In genomic region chr4:44210750-44211149, GRCh38 we compare ENCODE assay signal across 36 cellular contexts.
DNase-seq lines count a peak whose midpoint lies in the region; ATAC-seq, FAIRE-seq and TF ChIP-seq lines count a peak whose summit lies in the region.
"Had no signal": no experiment of that assay in that cellular context is flagged by ENCODE, and none has a peak within 500 bp of the region (broad histone marks: within the 10 kb centered on the region; RNA-seq: fewer than 3 reads in every experiment).

No MANE protein-coding gene starts in this region.

- H3K9me2 ChIP-seq in GM23338 (ENCODE audit: insufficient read depth): peaks cover 3% of the 10 kb centered on the region; the same call in 1 of the 2 replicates
- H3K9me2 ChIP-seq: SK-N-SH had no signal

- no peaks in the 10 kb centered on the region for H3K36me3 ChIP-seq in GM23338 (ENCODE audit: insufficient read depth)
- no peaks in the 10 kb centered on the region for H3K36me3 ChIP-seq in OCI-LY3 (replicated peaks; ENCODE audit: low read depth, low read length)
- no peaks in the 10 kb centered on the region for H3K36me3 ChIP-seq in H1 (ENCODE audit: control insufficient read depth in 2 of 4, insufficient read depth in 4 of 4, low read length in 3 of 4)
- H3K36me3 ChIP-seq in keratinocyte (ENCODE audit: control insufficient read depth in 2 of 2, extremely low read depth in 1 of 2, insufficient read depth in 2 of 2, low read length in 2 of 2): no peaks in the 10 kb centered on the region
- H3K36me3 ChIP-seq: adrenal gland, gastrocnemius medialis, left lung, neutrophil, right lobe of liver, spleen, stomach, uterus had no signal

- ATAC-seq in GM23338 (peak; percentile 87), GM19452 (IDR thresholded peaks at IDR 0.05; ENCODE audit: unreplicated experiment) (no peak), HG02938 (IDR thresholded peaks at IDR 0.05; ENCODE audit: unreplicated experiment) (no peak)
- ATAC-seq: activated CD8-positive, alpha-beta T cell treated with anti-CD3 and anti-CD28 coated beads for 36 hours; body of pancreas; gastrocnemius medialis; HCT116; left lung; right lobe of liver; Right ventricle myocardium inferior had no signal

- H3K56ac ChIP-seq in H1 (replicated peaks; ENCODE audit: insufficient read length, low read depth, low read length): no peak overlapping the region

- no peak overlapping the region for H2BK15ac ChIP-seq in H1 (ENCODE audit: low read length)

- no peak overlapping the region for H3K4me3 ChIP-seq in GM23338
- H3K4me3 ChIP-seq in OCI-LY3 (ENCODE audit: low read length): no peak overlapping the region
- no peak overlapping the region for H3K4me3 ChIP-seq in H1 (ENCODE audit: extremely low read depth in 1 of 4, insufficient read depth in 2 of 4, low read depth in 3 of 4, low read length in 4 of 4)
- H3K4me3 ChIP-seq in keratinocyte (ENCODE audit: control insufficient read depth in 2 of 3, extremely low read depth in 1 of 3, insufficient read depth in 2 of 3, low read depth in 1 of 3, low read length in 3 of 3): no peak overlapping the region
- H3K4me3 ChIP-seq: adrenal gland, body of pancreas, gastrocnemius medialis, left lung, right lobe of liver, spleen, stomach, uterus had no signal

- H2AFZ ChIP-seq in GM23338 (no peak overlapping the region), OCI-LY3 (ENCODE audit: low read depth, low read length) (no peak overlapping the region), H1 (ENCODE audit: low read length) (no peak overlapping the region), keratinocyte (ENCODE audit: control insufficient read depth, low read length) (no peak overlapping the region)

- no peak overlapping the region for H2AK5ac ChIP-seq in H1 (ENCODE audit: low read depth, low read length)

- no peaks in the 10 kb centered on the region for H3K79me2 ChIP-seq in GM23338 (replicated peaks; ENCODE audit: insufficient read depth)
- no peaks in the 10 kb centered on the region for H3K79me2 ChIP-seq in OCI-LY3 (ENCODE audit: low read length)
- no peaks in the 10 kb centered on the region for H3K79me2 ChIP-seq in H1 (ENCODE audit: control insufficient read depth in 1 of 2, insufficient read depth in 2 of 2, low read length in 2 of 2)
- H3K79me2 ChIP-seq in keratinocyte (ENCODE audit: control insufficient read depth, insufficient read depth, low read length): no peaks in the 10 kb centered on the region

- no peaks in the 10 kb centered on the region; the same call in 1 of the 2 replicates for H3K23me2 ChIP-seq in H1 (ENCODE audit: low read depth, low read length)

- no peak overlapping the region for H3K14ac ChIP-seq in H1 (ENCODE audit: insufficient read length)

- H3K27me3 ChIP-seq in GM23338 (ENCODE audit: insufficient read depth) (no peaks in the 10 kb centered on the region), OCI-LY3 (ENCODE audit: low read depth, low read length) (no peaks in the 10 kb centered on the region), H1 (replicated peaks in 1 of 4; ENCODE audit: control insufficient read depth in 3 of 4, extremely low read depth in 1 of 4, insufficient read depth in 3 of 4, low read length in 3 of 4) (no peaks in the 10 kb centered on the region), keratinocyte (ENCODE audit: control insufficient read depth, extremely low read depth, insufficient read depth, low read length) (no peaks in the 10 kb centered on the region)
- H3K27me3 ChIP-seq: adrenal gland, body of pancreas, gastrocnemius medialis, left lung, neutrophil, right lobe of liver, spleen, stomach, uterus had no signal

- no peak overlapping the region for H2BK12ac ChIP-seq in H1 (ENCODE audit: low read depth, low read length)

- H4K20me1 ChIP-seq in GM23338 (replicated peaks; ENCODE audit: insufficient read depth): no peaks in the 10 kb centered on the region
- no peaks in the 10 kb centered on the region for H4K20me1 ChIP-seq in OCI-LY3 (ENCODE audit: insufficient read depth, low read length)
- no peaks in the 10 kb centered on the region for H4K20me1 ChIP-seq in H1 (replicated peaks in 1 of 2; ENCODE audit: control insufficient read depth in 1 of 2, insufficient read depth in 2 of 2, low read length in 2 of 2)
- H4K20me1 ChIP-seq in keratinocyte (ENCODE audit: control insufficient read depth, extremely low read depth, insufficient read depth, low read length): no peaks in the 10 kb centered on the region

- H2BK5ac ChIP-seq in H1 (ENCODE audit: low read depth, low read length): no peak overlapping the region

- no peak for TF ChIP-seq POLR2A in H1 (IDR thresholded peaks at IDR 0.05; ENCODE audit: control extremely low read depth in 1 of 2, low read depth in 2 of 2, low read length in 2 of 2)

- CTCF ChIA-PET in H1 (lab: Charles Lee; ENCODE audit: partially characterized antibody): interaction anchor here (0.7 to 1.1 kb wide), 4 partner anchors 8 to 145 kb away, joined by 3 to 7 read pairs (median 3); no protein-coding TSS in a partner anchor

- no peak overlapping the region for H3K4me3 Mint-ChIP-seq in GM23338
- H3K4me3 Mint-ChIP-seq: activated CD8-positive, alpha-beta T cell treated with anti-CD3 and anti-CD28 coated beads for 36 hours; activated naive CD4-positive, alpha-beta T cell treated with anti-CD3 and anti-CD28 coated beads for 36 hours; CD4-positive, alpha-beta T cell; T-helper 1 cell treated with Interleukin-12 subunit alpha and Interleukin-12 subunit beta and Interleukin-4 antibody, amounts not matched to agents 30 μg/mL and 1 μg/mL, for 36 hours had no signal

- dilution Hi-C loops in keratinocyte (cut with MboI; ENCODE audit: extremely low pct_ligation_motif_present, low sequenced_read_pairs): no loop called here

- TF ChIP-seq RAD21 in H1 (IDR thresholded peaks at IDR 0.05 in 1 of 2, conservative IDR thresholded peaks at IDR 0.05 in 1 of 2; ENCODE audit: low read depth in 2 of 2, low read length in 2 of 2): peak; percentile 56

- H3K23ac ChIP-seq in H1 (ENCODE audit: insufficient read length): no peak overlapping the region

- H2BK20ac ChIP-seq in H1 (ENCODE audit: low read length): no peak overlapping the region

- H3F3A ChIP-seq in GM23338 (replicated peaks; ENCODE audit: low read depth): no peaks in the 10 kb centered on the region

- H3K18ac ChIP-seq in H1 (ENCODE audit: extremely low read depth, low read length): no peak overlapping the region

- no peak overlapping the region for H3K9ac ChIP-seq in OCI-LY3 (ENCODE audit: low read length)
- no peak overlapping the region for H3K9ac ChIP-seq in H1 (replicated peaks in 1 of 4; ENCODE audit: extremely low read depth in 1 of 4, low read depth in 3 of 4, low read length in 3 of 4)
- H3K9ac ChIP-seq in keratinocyte (ENCODE audit: control insufficient read depth, extremely low read depth, insufficient read depth, low read length): no peak overlapping the region
- H3K9ac ChIP-seq: SK-N-SH had no signal

- peak; percentile 31 to 49 for TF ChIP-seq CTCF in GM23338 (conservative IDR thresholded peaks at IDR 0.05; ENCODE audit: low read depth in 2 of 2)
- TF ChIP-seq CTCF in OCI-LY3 (IDR thresholded peaks at IDR 0.05; ENCODE audit: low read depth, low read length): 0 out of 2 replicates have a peak, but pooled peaks have one; percentile 4
- TF ChIP-seq CTCF in H1 (IDR thresholded peaks at IDR 0.05; ENCODE audit: control extremely low read depth in 1 of 3, insufficient read depth in 1 of 3, low read depth in 1 of 3, low read length in 3 of 3): peak in 2 of 3 experiments; percentile 25 to 65; a peak in 1 of 4 replicates
- peak; percentile 28 to 52 (median 49) for TF ChIP-seq CTCF in keratinocyte (optimal IDR thresholded peaks at IDR 0.05 in 1 of 3, IDR thresholded peaks at IDR 0.05 in 1 of 3, conservative IDR thresholded peaks at IDR 0.05 in 1 of 3; ENCODE audit: extremely low read depth in 1 of 3, insufficient read depth in 2 of 3, low read length in 3 of 3)

- no peak overlapping the region for H3K27ac Mint-ChIP-seq in GM23338
- H3K27ac Mint-ChIP-seq: activated CD8-positive, alpha-beta T cell treated with anti-CD3 and anti-CD28 coated beads for 36 hours; activated naive CD4-positive, alpha-beta T cell treated with anti-CD3 and anti-CD28 coated beads for 36 hours; CD4-positive, alpha-beta T cell; T-helper 1 cell treated with Interleukin-12 subunit alpha and Interleukin-12 subunit beta and Interleukin-4 antibody, amounts not matched to agents 30 μg/mL and 1 μg/mL, for 36 hours had no signal

- no peak overlapping the region for H4K8ac ChIP-seq in H1 (ENCODE audit: extremely low read depth, insufficient read depth, low read length)

- no peak overlapping the region for H3K27ac ChIP-seq in GM23338 (ENCODE audit: low read depth)
- no peak overlapping the region for H3K27ac ChIP-seq in OCI-LY3 (ENCODE audit: low read length)
- H3K27ac ChIP-seq in H1 (ENCODE audit: low read depth, low read length): no peak overlapping the region
- no peak overlapping the region for H3K27ac ChIP-seq in keratinocyte (ENCODE audit: control insufficient read depth, insufficient read depth, low read length)
- H3K27ac ChIP-seq: adrenal gland, body of pancreas, gastrocnemius medialis, left lung, neutrophil, right lobe of liver, spleen, stomach, uterus had no signal

- H3K4me2 ChIP-seq in GM23338 (no peak overlapping the region), OCI-LY3 (ENCODE audit: low read length) (no peak overlapping the region), H1 (ENCODE audit: insufficient read depth in 1 of 2, low read depth in 2 of 2, low read length in 2 of 2) (no peak overlapping the region), keratinocyte (ENCODE audit: control insufficient read depth, extremely low read depth, insufficient read depth, low read depth, low read length) (no peak overlapping the region)
- H3K4me2 ChIP-seq: SK-N-SH had no signal

- H3K4me1 ChIP-seq in GM23338 (ENCODE audit: insufficient read depth) (no peaks in the 10 kb centered on the region), OCI-LY3 (ENCODE audit: low read length) (no peaks in the 10 kb centered on the region), H1 (replicated peaks in 1 of 4; ENCODE audit: control insufficient read depth in 3 of 4, insufficient read depth in 4 of 4, low read length in 3 of 4) (peaks cover 0 to 4% (median 0%) of the 10 kb centered on the region in 4 experiments; a peak in 2 of 7 replicates), keratinocyte (ENCODE audit: control insufficient read depth, extremely low read depth, insufficient read depth, low read length) (no peaks in the 10 kb centered on the region)
- H3K4me1 ChIP-seq: adrenal gland, body of pancreas, gastrocnemius medialis, left lung, right lobe of liver, spleen, stomach, uterus had no signal

- no peaks in the 10 kb centered on the region for H3K9me1 ChIP-seq in keratinocyte (ENCODE audit: control insufficient read depth, extremely low read depth, insufficient read depth, low read length)

- FAIRE-seq in H1 (lab: Jason Lieb, UNC) (peak; percentile 84), keratinocyte (lab: Jason Lieb, UNC) (peak; percentile 13)
- FAIRE-seq: D721Med, endometrium, TTC549 had no signal

- H3K9me3 Mint-ChIP-seq in GM23338: no peaks in the 10 kb centered on the region
- H3K9me3 Mint-ChIP-seq: activated CD8-positive, alpha-beta T cell treated with anti-CD3 and anti-CD28 coated beads for 36 hours; T-helper 1 cell treated with Interleukin-12 subunit alpha and Interleukin-12 subunit beta and Interleukin-4 antibody, amounts not matched to agents 30 μg/mL and 1 μg/mL, for 36 hours had no signal

- no peak overlapping the region for H4K5ac ChIP-seq in H1 (ENCODE audit: insufficient read length, low read depth, low read length)

- H2BK120ac ChIP-seq in H1 (replicated peaks; ENCODE audit: low read depth, low read length): no peak overlapping the region

- TF ChIP-seq EP300 in H1 (IDR thresholded peaks at IDR 0.05; ENCODE audit: borderline replicate concordance in 1 of 2, low read depth in 2 of 2, low read length in 2 of 2): no peak

- POLR2A ChIA-PET in H1 (lab: Charles Lee; ENCODE audit: partially characterized antibody): interaction anchor here (0.7 kb wide), 1 partner anchor 215 kb away, joined by 3 read pairs; no protein-coding TSS in a partner anchor

- H4K91ac ChIP-seq in H1 (replicated peaks; ENCODE audit: insufficient read length, low read length): no peak overlapping the region

- H3K4ac ChIP-seq in H1 (replicated peaks; ENCODE audit: insufficient read length, low read depth, low read length): no peak overlapping the region

- H3K9me3 ChIP-seq in OCI-LY3 (ENCODE audit: insufficient read depth, low read length): no peaks in the 10 kb centered on the region
- H3K9me3 ChIP-seq in H1 (ENCODE audit: insufficient read depth in 2 of 2, low read depth in 1 of 2, low read length in 1 of 2): no peaks in the 10 kb centered on the region
- no peaks in the 10 kb centered on the region for H3K9me3 ChIP-seq in keratinocyte (ENCODE audit: control insufficient read depth, low read depth, low read length)
- H3K9me3 ChIP-seq: adrenal gland, body of pancreas, gastrocnemius medialis, left lung, neutrophil, right lobe of liver, SK-N-SH, spleen, stomach, uterus had no signal

- H3K79me1 ChIP-seq in H1 (ENCODE audit: low read depth, low read length): no peaks in the 10 kb centered on the region

- H3K27me3 Mint-ChIP-seq in GM23338 (ENCODE audit: insufficient read depth, low read depth, poor library complexity): peaks cover 1% of the 10 kb centered on the region
- H3K27me3 Mint-ChIP-seq: activated CD8-positive, alpha-beta T cell treated with anti-CD3 and anti-CD28 coated beads for 36 hours; CD4-positive, alpha-beta T cell had no signal

- H3K4me1 Mint-ChIP-seq in GM23338: no peaks in the 10 kb centered on the region; the same call in 2 of the 3 replicates

- H3K36me3 Mint-ChIP-seq in GM23338 (ENCODE audit: low read depth): no peaks in the 10 kb centered on the region

- DNase-seq in GM23338 (ENCODE audit: low spot score) (peak; percentile 72), H1 (ENCODE audit: low read depth in 1 of 2, low spot score in 2 of 2) (no peak), keratinocyte (ENCODE audit: low read depth, low spot score) (no peak), NCI-H1694 treated with DMSO at 0.1 percent for 48 hours (lab: John Stamatoyannopoulos, UW) (no peak)
- no peak for DNase-seq in activated CD4-positive, CD25-positive, alpha-beta regulatory T cell treated with anti-CD3 and anti-CD28 coated beads, Interleukin-2, amount 50 U/mL, for 72 hours
- DNase-seq: activated CD4-positive, alpha-beta T cell treated with anti-CD3 and anti-CD28 coated beads for 1 hour; activated CD8-positive, alpha-beta T cell treated with anti-CD3 and anti-CD28 coated beads for 36 hours; activated naive CD4-positive, alpha-beta T cell treated with anti-CD3 and anti-CD28 coated beads for 36 hours; adrenal gland; AML-193; body of pancreas; CD4-positive, alpha-beta T cell; cerebellar nuclear complex; gastrocnemius medialis; IMR-90; left lung; mesenchymal stem cell; NCI-H1092; NCI-H1694; NCI-H510A; posterior cingulate gyrus; right lobe of liver; SK-N-SH; spleen; stomach; uterus had no signal
